In genomic region chr14:55578511-55578910, GRCh38 we compare ENCODE assay signal across 10 cellular contexts. TPM values are rescaled to one million over a fixed set of nuclear protein-coding genes. Genes with fewer than 3 reads are reported as not detected.
A peak's percentile ranks its signal among the peaks of the same experiment; 100 is the strongest.
DNase-seq lines count a peak whose midpoint lies in the region; ATAC-seq and TF ChIP-seq lines count a peak whose summit lies in the region.
"Had no signal": no experiment of that assay in that cellular context is flagged by ENCODE, and none has a peak within 500 bp of the region (broad histone marks: within the 10 kb centered on the region; RNA-seq: fewer than 3 reads in every experiment).

No MANE protein-coding gene starts in this region.

- H3K4me1 ChIP-seq in BE2C (peaks cover 7% of the 10 kb centered on the region), adipocyte (ENCODE audit: control insufficient read depth, insufficient read depth, low read length) (peaks cover 19% of the 10 kb centered on the region)

- H3K36me3 ChIP-seq in BE2C = peaks cover 3% of the 10 kb centered on the region; the same call in 1 of the 2 replicates
- peaks cover 5% of the 10 kb centered on the region for H3K36me3 ChIP-seq in adipocyte (ENCODE audit: control insufficient read depth, insufficient read depth, low read length, severe bottlenecking)

- H3K9me3 ChIP-seq in BE2C (no peaks in the 10 kb centered on the region), adipocyte (ENCODE audit: control insufficient read depth, low read length) (no peaks in the 10 kb centered on the region)

- peak overlapping the region; percentile 81 for H3K4me3 ChIP-seq in BE2C (ENCODE audit: low read depth, low read length)
- peak overlapping the region; percentile 96 for H3K4me3 ChIP-seq in adipocyte (ENCODE audit: low read length)

- ATAC-seq in HG03565 (IDR thresholded peaks at IDR 0.05; ENCODE audit: unreplicated experiment) (no peak), GM18517 (IDR thresholded peaks at IDR 0.05; ENCODE audit: unreplicated experiment) (no peak), GM21381 (IDR thresholded peaks at IDR 0.05; ENCODE audit: unreplicated experiment) (no peak)

- TF ChIP-seq CTCF in BE2C (IDR thresholded peaks at IDR 0.05; ENCODE audit: low read depth, low read length) = no peak; the same call in 1 of the 2 replicates

- DNase-seq in BE2C (no peak), LHCN-M2 (ENCODE audit: low read depth) (peak; percentile 58), adipocyte (ENCODE audit: low read depth) (no peak), myocyte (ENCODE audit: low read depth) (peak; percentile 61), UCSD-AML1 (lab: John Stamatoyannopoulos, UW; ENCODE audit: unreplicated experiment) (no peak)
- DNase-seq: effector CD4-positive, alpha-beta T cell; NCI-H446 had no signal

- H3K27me3 ChIP-seq in BE2C (no peaks in the 10 kb centered on the region), adipocyte (replicated peaks; ENCODE audit: control insufficient read depth, insufficient read depth, low read length) (no peaks in the 10 kb centered on the region)

- peak overlapping the region; percentile 92 for H3K9ac ChIP-seq in adipocyte (ENCODE audit: low read length)

RNA-seq across cellular contexts. Expression of gene KTN1, which starts 1.5 kb away (rescaled TPM):
- 94.3 TPM for polyA plus RNA-seq in BE2C (2012; ENCODE audit: insufficient read depth, insufficient read length, low read depth)
- total RNA-seq in LHCN-M2 (2014; rRNA removed) (168 and 182 TPM in 2 replicates), myocyte (203 and 227 TPM in 2 replicates)
- polyA plus RNA-seq in LHCN-M2 (2012) = 50.2 TPM
- polyA plus RNA-seq in myocyte (2012) = 58.0 TPM

Comparison
In these comparisons a context has a peak if more than half of its experiments do, and no peak if none do; other contexts are left out.
1. DNase-seq: peak in LHCN-M2 (single experiment) and myocyte (single experiment); none in BE2C (single experiment), adipocyte (single experiment) and UCSD-AML1 (single experiment).